In genomic region chr11:12163181-12163841, GRCh38 we compare ENCODE assay signal across 9 cellular contexts. TPM values are rescaled to one million over a fixed set of nuclear protein-coding genes. Genes with fewer than 3 reads are reported as not detected.
DNase-seq lines count a peak whose midpoint lies in the region; ATAC-seq and TF ChIP-seq lines count a peak whose summit lies in the region.
"Had no signal": no experiment of that assay in that cellular context is flagged by ENCODE, and none has a peak within 500 bp of the region (broad histone marks: within the 10 kb centered on the region; RNA-seq: fewer than 3 reads in every experiment).

No MANE protein-coding gene starts in this region.

- ATAC-seq in activated naive CD8-positive, alpha-beta T cell treated with anti-CD3 and anti-CD28 coated beads, Interleukin-2, amount 10 ng/mL, durations not matched to agents 7 days and 5 days (ENCODE audit: low read depth): no peak
- ATAC-seq in GM18870 (IDR thresholded peaks at IDR 0.05; ENCODE audit: unreplicated experiment): no peak

- H3K9me3 ChIP-seq in HEK293 (ENCODE audit: control insufficient read depth, insufficient read depth, low read depth, low read length) (no peaks in the 10 kb centered on the region), smooth muscle cell (replicated peaks; ENCODE audit: low read depth) (no peaks in the 10 kb centered on the region)

- no peaks in the 10 kb centered on the region for H3K9me3 Mint-ChIP-seq in activated naive CD8-positive, alpha-beta T cell treated with anti-CD3 and anti-CD28 coated beads, Interleukin-2, amount 10 ng/mL, durations not matched to agents 7 days and 5 days

- H3K4me3 ChIP-seq in HEK293 (ENCODE audit: low read depth, low read length): no peak overlapping the region
- no peak overlapping the region for H3K4me3 ChIP-seq in smooth muscle cell

- H3K27ac ChIP-seq in HEK293 (ENCODE audit: extremely low read depth, low read depth, low read length) (no peak overlapping the region), smooth muscle cell (ENCODE audit: low read depth) (peak overlapping the region; percentile 99)

- H3K27me3 ChIP-seq in smooth muscle cell (ENCODE audit: low read depth): no peaks in the 10 kb centered on the region

- H3K4me2 ChIP-seq in smooth muscle cell: peak overlapping the region; percentile 61

- peak overlapping the region; percentile 23 for H3K27ac Mint-ChIP-seq in activated naive CD8-positive, alpha-beta T cell treated with anti-CD3 and anti-CD28 coated beads, Interleukin-2, amount 10 ng/mL, durations not matched to agents 7 days and 5 days

- H4K20me1 ChIP-seq in smooth muscle cell (ENCODE audit: low read depth): no peaks in the 10 kb centered on the region

- no peak overlapping the region for H2AFZ ChIP-seq in smooth muscle cell (ENCODE audit: low read depth)

- DNase-seq in activated naive CD8-positive, alpha-beta T cell treated with anti-CD3 and anti-CD28 coated beads, Interleukin-2, amount 10 ng/mL, durations not matched to agents 7 days and 5 days: no peak
- DNase-seq in cardiac septum (ENCODE audit: low spot score): peak; percentile 87
- no peak for DNase-seq in smooth muscle cell (lab: John Stamatoyannopoulos, UW; ENCODE audit: unreplicated experiment)
- DNase-seq in cerebellar nuclear complex (lab: John Stamatoyannopoulos, UW): no peak
- DNase-seq in NCI-H748 treated with DMSO at 0.1 percent for 48 hours (lab: John Stamatoyannopoulos, UW): no peak
- no peak for DNase-seq in NCI-H1694 treated with DMSO at 0.1 percent for 48 hours (lab: John Stamatoyannopoulos, UW)
- DNase-seq: NCI-H2081 had no signal

- peaks cover 10% of the 10 kb centered on the region for H3K36me3 Mint-ChIP-seq in activated naive CD8-positive, alpha-beta T cell treated with anti-CD3 and anti-CD28 coated beads, Interleukin-2, amount 10 ng/mL, durations not matched to agents 7 days and 5 days

- H3K36me3 ChIP-seq in HEK293 (ENCODE audit: control insufficient read depth in 2 of 2, insufficient read depth in 1 of 2, low read length in 2 of 2) (peaks cover 0 to 11% of the 10 kb centered on the region in 2 experiments; a peak in 1 of 3 replicates), smooth muscle cell (ENCODE audit: low read depth) (no peaks in the 10 kb centered on the region)

- H3K79me2 ChIP-seq in smooth muscle cell (ENCODE audit: low read depth): peaks cover 21% of the 10 kb centered on the region

- WGBS in smooth muscle cell (ENCODE audit: low lambda C conversion rate): 52% methylated on average over 13 of the region's 13 CpGs

- TF ChIP-seq CTCF in HEK293 (tag by site-specific recombination; IDR thresholded peaks at IDR 0.05) (no peak), smooth muscle cell (IDR thresholded peaks at IDR 0.05; ENCODE audit: borderline replicate concordance, insufficient read depth, poor library complexity, severe bottlenecking) (no peak)

- H3F3A ChIP-seq in smooth muscle cell (ENCODE audit: low read depth): peaks cover 49% of the 10 kb centered on the region

- CTCF ChIA-PET in HEK293 (lab: Yijun Ruan, JAX): interaction anchor here (0.6 to 1.5 kb wide), 7 partner anchors 8 to 1251 kb away, joined by 3 to 5 read pairs (median 3); no protein-coding TSS in a partner anchor

- no peak overlapping the region for H3K4me3 Mint-ChIP-seq in activated naive CD8-positive, alpha-beta T cell treated with anti-CD3 and anti-CD28 coated beads, Interleukin-2, amount 10 ng/mL, durations not matched to agents 7 days and 5 days

- no peaks in the 10 kb centered on the region for H3K4me1 ChIP-seq in HEK293 (ENCODE audit: control insufficient read depth, insufficient read depth, low read length)
- peaks cover 30% of the 10 kb centered on the region for H3K4me1 ChIP-seq in smooth muscle cell (ENCODE audit: low read depth)

- H3K4me1 Mint-ChIP-seq in activated naive CD8-positive, alpha-beta T cell treated with anti-CD3 and anti-CD28 coated beads, Interleukin-2, amount 10 ng/mL, durations not matched to agents 7 days and 5 days: peaks cover 32% of the 10 kb centered on the region

- intact Hi-C loops in cardiac septum (cut with DNase I): loop anchor here (5.0 kb wide), 2 partner anchors 59 to 76 kb away; no protein-coding TSS in a partner anchor

- POLR2A ChIA-PET in HEK293 (lab: Yijun Ruan, JAX): interaction anchor here (0.6 to 1.4 kb wide), 2 partner anchors 19 to 23 kb away, joined by 5 to 6 read pairs; no protein-coding TSS in a partner anchor
- POLR2A ChIA-PET in activated naive CD8-positive, alpha-beta T cell treated with anti-CD3 and anti-CD28 coated beads, Interleukin-2, amount 10 ng/mL, durations not matched to agents 7 days and 5 days (lab: Charles Lee): interaction anchor here (0.9 kb wide), 1 partner anchor 15 kb away, joined by 3 read pairs; no protein-coding TSS in a partner anchor

- no peaks in the 10 kb centered on the region for H3K27me3 Mint-ChIP-seq in activated naive CD8-positive, alpha-beta T cell treated with anti-CD3 and anti-CD28 coated beads, Interleukin-2, amount 10 ng/mL, durations not matched to agents 7 days and 5 days

- peak overlapping the region; percentile 90 for H3K9ac ChIP-seq in smooth muscle cell (ENCODE audit: low read depth)

TF ChIP-seq in HEK293, 187 proteins besides CTCF, POLR2A, EP300 and RAD21:
- no peak for TF ChIP-seq ZNF501 (tag by site-specific recombination; IDR thresholded peaks at IDR 0.05)
- no peak for TF ChIP-seq ZXDB (tag by site-specific recombination; IDR thresholded peaks at IDR 0.05)
- no peak for TF ChIP-seq ZNF76 (tag by site-specific recombination; IDR thresholded peaks at IDR 0.05; ENCODE audit: borderline replicate concordance, low read depth)
- no peak for TF ChIP-seq PBX3 (CRISPR knock-in tag; IDR thresholded peaks at IDR 0.05)
- TF ChIP-seq PRDM10 (tag by site-specific recombination; IDR thresholded peaks at IDR 0.05): peak; percentile 70
- peak; percentile 88 for TF ChIP-seq ZIC2 (tag by site-specific recombination; IDR thresholded peaks at IDR 0.05)

RNA-seq across cellular contexts. Expression of gene MICAL2, which starts 52.9 kb away (rescaled TPM):
- 10 to 100 TPM; 36.9 to 42.6 TPM for total RNA-seq in activated naive CD8-positive, alpha-beta T cell treated with anti-CD3 and anti-CD28 coated beads, Interleukin-2, amount 10 ng/mL, durations not matched to agents 7 days and 5 days
- total RNA-seq in cardiac septum: 98.7 TPM
- total RNA-seq in smooth muscle cell: 278 and 287 TPM in 2 replicates
- polyA plus RNA-seq in smooth muscle cell: 158 and 161 TPM in 2 replicates
